In genomic region chr22:40008726-40009125, GRCh38 we compare ENCODE assay signal across 2 cellular contexts.
TF ChIP-seq lines count a peak whose summit lies in the region.

No MANE protein-coding gene starts in this region.

TF ChIP-seq in GM23338, 12 proteins besides CTCF, POLR2A, EP300 and RAD21:
- TF ChIP-seq, protein P1, sequence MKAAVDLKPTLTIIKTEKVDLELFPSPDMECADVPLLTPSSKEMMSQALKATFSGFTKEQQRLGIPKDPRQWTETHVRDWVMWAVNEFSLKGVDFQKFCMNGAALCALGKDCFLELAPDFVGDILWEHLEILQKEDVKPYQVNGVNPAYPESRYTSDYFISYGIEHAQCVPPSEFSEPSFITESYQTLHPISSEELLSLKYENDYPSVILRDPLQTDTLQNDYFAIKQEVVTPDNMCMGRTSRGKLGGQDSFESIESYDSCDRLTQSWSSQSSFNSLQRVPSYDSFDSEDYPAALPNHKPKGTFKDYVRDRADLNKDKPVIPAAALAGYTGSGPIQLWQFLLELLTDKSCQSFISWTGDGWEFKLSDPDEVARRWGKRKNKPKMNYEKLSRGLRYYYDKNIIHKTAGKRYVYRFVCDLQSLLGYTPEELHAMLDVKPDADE (IDR thresholded peaks at IDR 0.05) = no peak
- no peak for TF ChIP-seq STAT1 (IDR thresholded peaks at IDR 0.05; ENCODE audit: unreplicated experiment)
- no peak for TF ChIP-seq ZNF331 (CRISPR knock-in tag; IDR thresholded peaks at IDR 0.05; ENCODE audit: low read depth)
- no peak for TF ChIP-seq NANOG (IDR thresholded peaks at IDR 0.05; ENCODE audit: borderline replicate concordance)
- no peak for TF ChIP-seq ZNF462 (CRISPR knock-in tag; IDR thresholded peaks at IDR 0.05)
TF ChIP-seq in GM23338: peak in this region for 0.

TF ChIP-seq in HepG2, 621 proteins besides CTCF, POLR2A, EP300 and RAD21:
- TF ChIP-seq HNRNPH1 (optimal IDR thresholded peaks at IDR 0.05; ENCODE audit: low read depth, low read length) (no peak), ZSCAN20 (CRISPR knock-in tag; IDR thresholded peaks at IDR 0.05; ENCODE audit: borderline replicate concordance) (no peak), ZKSCAN5 (CRISPR knock-in tag; IDR thresholded peaks at IDR 0.05) (no peak), POLR2AphosphoS5 (IDR thresholded peaks at IDR 0.05; ENCODE audit: low read depth, low read length) (no peak), ZNF205 (CRISPR knock-in tag; IDR thresholded peaks at IDR 0.05) (no peak), XRCC5 (optimal IDR thresholded peaks at IDR 0.05; ENCODE audit: low read length) (no peak), ZNF225 (CRISPR knock-in tag; IDR thresholded peaks at IDR 0.05) (no peak), ARNTL (CRISPR knock-in tag; IDR thresholded peaks at IDR 0.05) (no peak), FOSL1 (CRISPR knock-in tag; IDR thresholded peaks at IDR 0.05; ENCODE audit: borderline replicate concordance) (no peak), PITX1 (CRISPR knock-in tag; IDR thresholded peaks at IDR 0.05) (no peak)
- TF ChIP-seq, protein P2, sequence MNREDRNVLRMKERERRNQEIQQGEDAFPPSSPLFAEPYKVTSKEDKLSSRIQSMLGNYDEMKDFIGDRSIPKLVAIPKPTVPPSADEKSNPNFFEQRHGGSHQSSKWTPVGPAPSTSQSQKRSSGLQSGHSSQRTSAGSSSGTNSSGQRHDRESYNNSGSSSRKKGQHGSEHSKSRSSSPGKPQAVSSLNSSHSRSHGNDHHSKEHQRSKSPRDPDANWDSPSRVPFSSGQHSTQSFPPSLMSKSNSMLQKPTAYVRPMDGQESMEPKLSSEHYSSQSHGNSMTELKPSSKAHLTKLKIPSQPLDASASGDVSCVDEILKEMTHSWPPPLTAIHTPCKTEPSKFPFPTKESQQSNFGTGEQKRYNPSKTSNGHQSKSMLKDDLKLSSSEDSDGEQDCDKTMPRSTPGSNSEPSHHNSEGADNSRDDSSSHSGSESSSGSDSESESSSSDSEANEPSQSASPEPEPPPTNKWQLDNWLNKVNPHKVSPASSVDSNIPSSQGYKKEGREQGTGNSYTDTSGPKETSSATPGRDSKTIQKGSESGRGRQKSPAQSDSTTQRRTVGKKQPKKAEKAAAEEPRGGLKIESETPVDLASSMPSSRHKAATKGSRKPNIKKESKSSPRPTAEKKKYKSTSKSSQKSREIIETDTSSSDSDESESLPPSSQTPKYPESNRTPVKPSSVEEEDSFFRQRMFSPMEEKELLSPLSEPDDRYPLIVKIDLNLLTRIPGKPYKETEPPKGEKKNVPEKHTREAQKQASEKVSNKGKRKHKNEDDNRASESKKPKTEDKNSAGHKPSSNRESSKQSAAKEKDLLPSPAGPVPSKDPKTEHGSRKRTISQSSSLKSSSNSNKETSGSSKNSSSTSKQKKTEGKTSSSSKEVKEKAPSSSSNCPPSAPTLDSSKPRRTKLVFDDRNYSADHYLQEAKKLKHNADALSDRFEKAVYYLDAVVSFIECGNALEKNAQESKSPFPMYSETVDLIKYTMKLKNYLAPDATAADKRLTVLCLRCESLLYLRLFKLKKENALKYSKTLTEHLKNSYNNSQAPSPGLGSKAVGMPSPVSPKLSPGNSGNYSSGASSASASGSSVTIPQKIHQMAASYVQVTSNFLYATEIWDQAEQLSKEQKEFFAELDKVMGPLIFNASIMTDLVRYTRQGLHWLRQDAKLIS (CRISPR knock-in tag; IDR thresholded peaks at IDR 0.05) = no peak
- TF ChIP-seq, protein P3, sequence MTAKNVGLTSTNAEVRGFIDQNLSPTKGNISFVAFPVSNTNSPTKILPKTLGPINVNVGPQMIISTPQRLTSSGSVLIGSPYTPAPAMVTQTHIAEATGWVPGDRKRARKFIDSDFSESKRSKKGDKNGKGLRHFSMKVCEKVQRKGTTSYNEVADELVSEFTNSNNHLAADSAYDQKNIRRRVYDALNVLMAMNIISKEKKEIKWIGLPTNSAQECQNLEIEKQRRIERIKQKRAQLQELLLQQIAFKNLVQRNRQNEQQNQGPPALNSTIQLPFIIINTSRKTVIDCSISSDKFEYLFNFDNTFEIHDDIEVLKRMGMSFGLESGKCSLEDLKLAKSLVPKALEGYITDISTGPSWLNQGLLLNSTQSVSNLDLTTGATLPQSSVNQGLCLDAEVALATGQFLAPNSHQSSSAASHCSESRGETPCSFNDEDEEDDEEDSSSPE (CRISPR knock-in tag; IDR thresholded peaks at IDR 0.05) = no peak
